8 cellular contexts compared by ENCODE assay signal in genomic region chr2:111120253-111121027, GRCh38. TPM values are rescaled to one million over a fixed set of nuclear protein-coding genes. Genes with fewer than 3 reads are reported as not detected.
DNase-seq lines count a peak whose midpoint lies in the region; ATAC-seq and TF ChIP-seq lines count a peak whose summit lies in the region.

Gene BCL2L11 (plus strand): TSS chr2:111120914. CDS start chr2:111123746, 2,832 bp downstream.

- H3K27ac Mint-ChIP-seq in activated naive CD8-positive, alpha-beta T cell treated with anti-CD3 and anti-CD28 coated beads for 36 hours: peak within 1 kb of the TSS; percentile 77
- H3K27ac Mint-ChIP-seq in type B pancreatic cell: peak within 1 kb of the TSS; percentile 91

- H3K27ac ChIP-seq in SU-DHL-6 (ENCODE audit: low read depth, low read length): peak within 1 kb of the TSS; percentile 80
- peak within 1 kb of the TSS; percentile 58 for H3K27ac ChIP-seq in cardiac muscle cell

- H3K79me2 ChIP-seq in SU-DHL-6 (ENCODE audit: insufficient read depth, low read length): peaks cover 38% of the 10 kb centered on the region

- H3K9me3 ChIP-seq in SU-DHL-6 (ENCODE audit: insufficient read depth, low read length) (no peaks in the 10 kb centered on the region), cardiac muscle cell (ENCODE audit: low read depth) (no peaks in the 10 kb centered on the region)

- H3K4me3 Mint-ChIP-seq in activated naive CD8-positive, alpha-beta T cell treated with anti-CD3 and anti-CD28 coated beads for 36 hours: peak within 1 kb of the TSS; percentile 89
- H3K4me3 Mint-ChIP-seq in type B pancreatic cell: peak within 1 kb of the TSS; percentile 94

- H3K9me2 ChIP-seq in SU-DHL-6 (replicated peaks; ENCODE audit: insufficient read depth, low read length): no peaks in the 10 kb centered on the region

- peak; percentile 96 for DNase-seq in NCI-H128 (lab: John Stamatoyannopoulos, UW; ENCODE audit: unreplicated experiment)
- peak; percentile 94 for DNase-seq in activated naive CD8-positive, alpha-beta T cell treated with anti-CD3 and anti-CD28 coated beads for 36 hours
- DNase-seq in cardiac muscle cell (ENCODE audit: low read depth in 1 of 2, low spot score in 1 of 2): peak; percentile 96
- peak; percentile 73 for DNase-seq in pons (ENCODE audit: low spot score)
- DNase-seq in type B pancreatic cell (ENCODE audit: extremely low spot score, unreplicated experiment): peak; percentile 97

- peak within 1 kb of the TSS; percentile 66 for H3K4me2 ChIP-seq in SU-DHL-6 (ENCODE audit: low read depth, low read length, poor library complexity, severe bottlenecking)

- H3K4me1 Mint-ChIP-seq in activated naive CD8-positive, alpha-beta T cell treated with anti-CD3 and anti-CD28 coated beads for 36 hours: peaks cover 58% of the 10 kb centered on the region
- H3K4me1 Mint-ChIP-seq in type B pancreatic cell (ENCODE audit: unreplicated experiment): peaks cover 25% of the 10 kb centered on the region

- H4K20me1 ChIP-seq in SU-DHL-6 (ENCODE audit: low read depth, low read length): peaks cover 4% of the 10 kb centered on the region; the same call in 1 of the 2 replicates

- peak within 1 kb of the TSS; percentile 94 for H2AFZ ChIP-seq in SU-DHL-6 (ENCODE audit: low read depth, low read length, severe bottlenecking)

- peak within 1 kb of the TSS; percentile 86 for H3K9ac ChIP-seq in SU-DHL-6 (ENCODE audit: low read length)

- no peaks in the 10 kb centered on the region for H3F3A ChIP-seq in SU-DHL-6 (ENCODE audit: insufficient read depth)

- H3K27me3 ChIP-seq in SU-DHL-6 (ENCODE audit: low read length): no peaks in the 10 kb centered on the region
- peaks cover 47% of the 10 kb centered on the region for H3K27me3 ChIP-seq in cardiac muscle cell

- peaks cover 36% of the 10 kb centered on the region for H3K27me3 Mint-ChIP-seq in activated naive CD8-positive, alpha-beta T cell treated with anti-CD3 and anti-CD28 coated beads for 36 hours
- peaks cover 46% of the 10 kb centered on the region for H3K27me3 Mint-ChIP-seq in type B pancreatic cell

- H3K36me3 ChIP-seq in SU-DHL-6 (ENCODE audit: low read length): peaks cover 14% of the 10 kb centered on the region
- peaks cover 11% of the 10 kb centered on the region for H3K36me3 ChIP-seq in cardiac muscle cell

- H3K9me3 Mint-ChIP-seq in activated naive CD8-positive, alpha-beta T cell treated with anti-CD3 and anti-CD28 coated beads for 36 hours: no peaks in the 10 kb centered on the region
- no peaks in the 10 kb centered on the region for H3K9me3 Mint-ChIP-seq in type B pancreatic cell

- H3K4me1 ChIP-seq in cardiac muscle cell (ENCODE audit: low read depth): peaks cover 16% of the 10 kb centered on the region

- H3K36me3 Mint-ChIP-seq in activated naive CD8-positive, alpha-beta T cell treated with anti-CD3 and anti-CD28 coated beads for 36 hours: peaks cover 13% of the 10 kb centered on the region
- H3K36me3 Mint-ChIP-seq in type B pancreatic cell: peaks cover 13% of the 10 kb centered on the region

- ATAC-seq in HG02678 (IDR thresholded peaks at IDR 0.05; ENCODE audit: unreplicated experiment): peak; percentile 61

- H3K4me3 ChIP-seq in SU-DHL-6 (ENCODE audit: insufficient read depth, low read length, poor library complexity, severe bottlenecking) (peak within 1 kb of the TSS; percentile 91), cardiac muscle cell (peak within 1 kb of the TSS; percentile 56)

- TF ChIP-seq CTCF in GM12873 (IDR thresholded peaks at IDR 0.05; ENCODE audit: insufficient read depth, low read depth, low read length, missing control alignments) (peak; percentile 6), SU-DHL-6 (IDR thresholded peaks at IDR 0.05; ENCODE audit: insufficient read depth, low read length, poor library complexity, severe bottlenecking) (peak; percentile 26), cardiac muscle cell (IDR thresholded peaks at IDR 0.05; ENCODE audit: low read depth, low read length) (peak; percentile 29), type B pancreatic cell (conservative IDR thresholded peaks at IDR 0.05) (peak; percentile 40)

RNA-seq across cellular contexts. Expression of gene BCL2L11, which starts in this region (rescaled TPM):
- total RNA-seq in activated naive CD8-positive, alpha-beta T cell treated with anti-CD3 and anti-CD28 coated beads for 36 hours: 10 to 100 TPM; 19.9 TPM
- 17.3 and 32.9 TPM in 2 replicates for total RNA-seq in cardiac muscle cell
- 9.1 and 24.4 TPM in 2 replicates for polyA plus RNA-seq in cardiac muscle cell
- 28.7 and 29.2 TPM in 2 replicates for total RNA-seq in type B pancreatic cell (ENCODE audit: low replicate concordance)

Comparison
In these comparisons a context has a peak if more than half of its experiments do, and no peak if none do; other contexts are left out.
1. Peak in every context shown above with its lines: DNase-seq, ATAC-seq, H3K4me3 ChIP-seq and H3K27ac ChIP-seq.